Comparison of ENCODE assay signal across 35 cellular contexts in the genomic region with DNA sequence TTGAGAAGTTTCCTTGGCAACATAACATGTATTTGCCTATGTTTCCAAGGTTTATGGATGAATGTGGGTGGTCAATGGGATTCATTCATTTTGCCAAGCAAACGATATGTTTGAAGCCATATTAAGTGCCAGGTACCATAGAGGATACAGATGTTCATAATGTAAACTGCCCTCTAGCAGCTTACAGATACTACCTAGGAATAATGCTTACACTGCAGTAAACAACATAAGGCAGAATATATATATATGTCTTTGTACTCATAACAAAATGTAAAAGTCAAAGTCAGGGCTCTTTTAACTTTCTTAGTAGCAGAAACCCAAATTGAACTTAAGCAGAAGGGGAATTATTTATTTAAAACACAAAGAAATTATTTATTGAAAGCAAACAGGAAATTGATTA.
"Had no signal": no experiment of that assay in that cellular context is flagged by ENCODE, and none has a peak within 500 bp of the region (broad histone marks: within the 10 kb centered on the region; RNA-seq: fewer than 3 reads in every experiment).

No MANE protein-coding gene starts in this region.

- DNase-seq: Kasumi-1, MG63, MM.1S, MV-4-11, NCI-H1048, NCI-H1092, NCI-H1092 treated with DMSO at 0.1 percent for 48 hours, NCI-H1105, NCI-H1105 treated with DMSO at 0.1 percent for 48 hours, NCI-H1417, NCI-H1417 treated with DMSO at 0.1 percent for 48 hours, NCI-H1436, NCI-H1436 treated with DMSO at 0.1 percent for 48 hours, NCI-H146, NCI-H1694, NCI-H1694 treated with DMSO at 0.1 percent for 48 hours, NCI-H187, NCI-H187 treated with DMSO at 0.1 percent for 48 hours, NCI-H1930, NCI-H2029, NCI-H2029 treated with DMSO at 0.1 percent for 48 hours, NCI-H2081, NCI-H2081 treated with DMSO at 0.1 percent for 48 hours, NCI-H2107, NCI-H2171, NCI-H2171 treated with DMSO at 0.1 percent for 48 hours, NCI-H2227 treated with DMSO at 0.1 percent for 48 hours, NCI-H226, NCI-H345, NCI-H446, NCI-H446 treated with DMSO at 0.1 percent for 48 hours, NCI-H510A, NCI-H510A treated with DMSO at 0.1 percent for 48 hours, NCI-H524, NCI-H524 treated with DMSO at 0.1 percent for 48 hours had no signal

- H3K27me3 ChIP-seq: MG63 had no signal

- H3K9me3 ChIP-seq: MG63 had no signal

- H3K36me3 ChIP-seq: MG63 had no signal

- H3K4me3 ChIP-seq: MG63 had no signal
